Comparison of ENCODE assay signal across 8 cellular contexts in the genomic region with DNA sequence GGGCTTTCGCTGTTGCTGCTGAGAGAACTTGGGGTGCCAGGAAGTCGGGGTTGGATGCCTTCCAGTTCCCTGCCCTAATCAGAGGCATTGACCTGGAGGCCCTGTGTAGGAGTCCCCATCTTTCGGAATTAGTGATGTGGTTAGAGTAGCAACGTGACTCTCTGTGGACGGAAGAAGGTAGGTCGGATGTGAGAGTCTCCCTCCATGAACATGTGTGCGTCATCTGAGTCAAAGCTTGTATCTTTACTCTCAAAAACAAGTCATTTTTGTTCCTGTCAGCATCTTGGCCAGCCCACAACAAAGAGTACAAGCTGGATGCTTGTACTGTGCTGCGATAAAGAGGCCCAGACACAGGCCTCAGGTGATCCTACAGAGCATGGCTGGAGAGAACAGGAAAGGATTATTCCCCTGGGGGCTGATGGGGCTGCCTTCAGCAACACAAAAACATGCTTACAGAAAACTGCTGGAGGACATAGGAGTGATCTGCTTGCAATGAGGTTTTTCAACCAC. TPM values are rescaled to one million over a fixed set of nuclear protein-coding genes. Genes with fewer than 3 reads are reported as not detected.
DNase-seq lines count a peak whose midpoint lies in the region; ATAC-seq and TF ChIP-seq lines count a peak whose summit lies in the region.

No MANE protein-coding gene starts in this region.

- peak overlapping the region; percentile 78 for H3K27ac ChIP-seq in effector memory CD4-positive, alpha-beta T cell (ENCODE audit: insufficient read depth, low read length, poor library complexity, severe bottlenecking)
- peak overlapping the region; percentile 82 for H3K27ac ChIP-seq in thymus (ENCODE audit: low read depth)
- no peak overlapping the region for H3K27ac ChIP-seq in gastroesophageal sphincter

- TF ChIP-seq CTCF in gastroesophageal sphincter (IDR thresholded peaks at IDR 0.05) = no peak

- H3K27me3 ChIP-seq in effector memory CD4-positive, alpha-beta T cell (replicated peaks; ENCODE audit: control insufficient read depth, insufficient read depth, low read length, poor library complexity, severe bottlenecking) = no peaks in the 10 kb centered on the region
- H3K27me3 ChIP-seq in thymus (ENCODE audit: control insufficient read depth, insufficient read depth) (no peaks in the 10 kb centered on the region), gastroesophageal sphincter (peaks cover 12% of the 10 kb centered on the region)

- H3K9me3 ChIP-seq in effector memory CD4-positive, alpha-beta T cell (ENCODE audit: control insufficient read depth, low read length) = no peaks in the 10 kb centered on the region
- H3K9me3 ChIP-seq in thymus (ENCODE audit: control insufficient read depth) = no peaks in the 10 kb centered on the region
- no peaks in the 10 kb centered on the region for H3K9me3 ChIP-seq in gastroesophageal sphincter

- TF ChIP-seq POLR2A in GM18505 (IDR thresholded peaks at IDR 0.05; ENCODE audit: borderline replicate concordance, extremely low read depth, insufficient read depth, insufficient read length) (no peak), gastroesophageal sphincter (IDR thresholded peaks at IDR 0.05) (no peak)

- TF ChIP-seq EP300 in gastroesophageal sphincter (IDR thresholded peaks at IDR 0.05) = no peak

- DNase-seq in T-helper 9 cell = peak; percentile 65
- peak; percentile 71 to 77 (median 75) for DNase-seq in effector memory CD4-positive, alpha-beta T cell
- no peak for DNase-seq in SIG-M5 (lab: John Stamatoyannopoulos, UW)
- DNase-seq in NCI-H2171 (lab: John Stamatoyannopoulos, UW) = no peak

- WGBS in thymus = 17% methylated on average over 8 of the region's 8 CpGs
- WGBS in gastroesophageal sphincter (ENCODE audit: low coverage in 1 of 2), 2 donors = 78 to 93% methylated on average over 3 to 5 of the region's 8 CpGs

- peak; percentile 95 for ATAC-seq in GM18505 (IDR thresholded peaks at IDR 0.05; ENCODE audit: unreplicated experiment)
- peak; percentile 96 for ATAC-seq in HG02840 (IDR thresholded peaks at IDR 0.05; ENCODE audit: low FRiP score, unreplicated experiment)
- ATAC-seq in gastroesophageal sphincter = no peak

- H3K4me1 ChIP-seq in effector memory CD4-positive, alpha-beta T cell (ENCODE audit: control insufficient read depth, insufficient read depth, low read length, poor library complexity, severe bottlenecking) = peaks cover 31% of the 10 kb centered on the region
- peaks cover 14% of the 10 kb centered on the region for H3K4me1 ChIP-seq in thymus (ENCODE audit: control insufficient read depth, insufficient read depth, low read length)
- no peaks in the 10 kb centered on the region for H3K4me1 ChIP-seq in gastroesophageal sphincter

- no peaks in the 10 kb centered on the region for H3K36me3 ChIP-seq in effector memory CD4-positive, alpha-beta T cell (ENCODE audit: control insufficient read depth, insufficient read depth, low read length)
- no peaks in the 10 kb centered on the region for H3K36me3 ChIP-seq in thymus (ENCODE audit: control insufficient read depth, insufficient read depth)
- no peaks in the 10 kb centered on the region for H3K36me3 ChIP-seq in gastroesophageal sphincter

- H3K4me3 ChIP-seq in effector memory CD4-positive, alpha-beta T cell (ENCODE audit: insufficient read depth, low read depth, low read length, poor library complexity, severe bottlenecking) = no peak overlapping the region
- no peak overlapping the region for H3K4me3 ChIP-seq in thymus (ENCODE audit: low read length)
- no peak overlapping the region for H3K4me3 ChIP-seq in gastroesophageal sphincter

RNA-seq across cellular contexts. Expression of a gene that starts 31.0 kb away (rescaled TPM):
- 19.1 TPM for polyA plus RNA-seq in thymus
- 1 to 10 TPM in 3 of 4 donors, under 1 TPM in 1; 0.45 to 9.3 (median 2.3) TPM for total RNA-seq in gastroesophageal sphincter

RNA-seq across cellular contexts. Expression of a gene that starts 32.7 kb away (rescaled TPM):
- polyA plus RNA-seq in thymus = 1.0 TPM
- total RNA-seq in gastroesophageal sphincter = under 1 TPM in 1 of 4 donors, not detected in 3; 0.27 TPM

Comparison
In these comparisons a context has a peak if more than half of its experiments do, and no peak if none do; other contexts are left out.
1. DNase-seq: peak in T-helper 9 cell (single experiment) and effector memory CD4-positive, alpha-beta T cell (3 of 3); none in SIG-M5 (single experiment) and NCI-H2171 (single experiment).
2. H3K27ac ChIP-seq: peak in effector memory CD4-positive, alpha-beta T cell (single experiment) and thymus (single experiment); none in gastroesophageal sphincter (0 of 4).